ENCODE assay signal across 10 cellular contexts in the genomic region with DNA sequence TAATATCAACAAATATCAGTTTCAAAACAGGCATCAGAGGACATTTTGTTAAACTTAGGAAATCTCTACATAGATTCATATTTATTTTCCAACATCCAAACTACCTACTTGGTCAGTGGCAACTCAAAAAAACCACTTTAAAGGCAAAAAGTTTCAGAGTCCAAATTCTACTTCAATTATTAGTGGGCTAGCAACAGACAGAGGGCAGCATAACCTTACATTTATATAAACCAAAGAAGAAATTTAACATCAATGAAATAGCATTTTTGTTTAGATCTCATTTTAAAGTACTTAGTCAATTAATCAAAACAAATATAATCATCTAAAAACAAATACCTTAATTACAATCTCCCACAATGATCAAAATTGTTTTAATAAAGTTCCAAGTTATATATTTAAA. TPM values are rescaled to one million over a fixed set of nuclear protein-coding genes. Genes with fewer than 3 reads are reported as not detected.
DNase-seq lines count a peak whose midpoint lies in the region; ATAC-seq, FAIRE-seq and TF ChIP-seq lines count a peak whose summit lies in the region.
"Had no signal": no experiment of that assay in that cellular context is flagged by ENCODE, and none has a peak within 500 bp of the region (broad histone marks: within the 10 kb centered on the region; RNA-seq: fewer than 3 reads in every experiment).

No MANE protein-coding gene starts in this region.

- no peak for TF ChIP-seq POLR2A in right lobe of liver (IDR thresholded peaks at IDR 0.05)

- intact Hi-C loops in right lobe of liver (cut with DNase I) = no loop called here
- intact Hi-C loops in upper lobe of right lung (cut with DNase I) = no loop called here

- H3K36me3 ChIP-seq in DND-41 (ENCODE audit: insufficient read depth, low read length) (peaks cover 26% of the 10 kb centered on the region), bronchial epithelial cell (ENCODE audit: control insufficient read depth, insufficient read depth, low read length) (no peaks in the 10 kb centered on the region), right lobe of liver (no peaks in the 10 kb centered on the region), upper lobe of right lung (no peaks in the 10 kb centered on the region)

- DNase-seq in DND-41 = no peak
- peak; percentile 25 to 42 for DNase-seq in Kasumi-1 (lab: John Stamatoyannopoulos, UW)
- peak; percentile 12 for DNase-seq in bronchial epithelial cell (ENCODE audit: low read depth)
- no peak for DNase-seq in right lobe of liver
- no peak for DNase-seq in amygdala (lab: John Stamatoyannopoulos, UW)
- no peak for DNase-seq in upper lobe of right lung
- DNase-seq: activated B cell treated with CpG ODN at 0.5 μM for 24 hours, occipital lobe had no signal

- peak; percentile 19 for TF ChIP-seq CTCF in DND-41 (IDR thresholded peaks at IDR 0.05; ENCODE audit: borderline replicate concordance, extremely low read depth, low read length, poor library complexity, severe bottlenecking)
- TF ChIP-seq CTCF in bronchial epithelial cell (IDR thresholded peaks at IDR 0.05; ENCODE audit: insufficient read depth, low read length, severe bottlenecking) = no peak
- TF ChIP-seq CTCF in right lobe of liver (IDR thresholded peaks at IDR 0.05) = peak; percentile 35 to 52 (median 40)
- TF ChIP-seq CTCF in upper lobe of right lung (IDR thresholded peaks at IDR 0.05) = no peak

- H3K79me2 ChIP-seq in DND-41 (ENCODE audit: insufficient read depth, low read length) = no peaks in the 10 kb centered on the region

- H2AFZ ChIP-seq in DND-41 (ENCODE audit: low read depth, low read length) = no peak overlapping the region

- H3K27me3 ChIP-seq in DND-41 (ENCODE audit: insufficient read depth, low read length, poor library complexity) (no peaks in the 10 kb centered on the region), bronchial epithelial cell (ENCODE audit: control insufficient read depth, insufficient read depth, low read length) (no peaks in the 10 kb centered on the region), right lobe of liver (no peaks in the 10 kb centered on the region), upper lobe of right lung (no peaks in the 10 kb centered on the region)

- no peak for ATAC-seq in DND-41 (ENCODE audit: insufficient read depth, low read depth)
- peak in 2 of 4 donors; percentile 32 to 36 for ATAC-seq in right lobe of liver
- ATAC-seq in upper lobe of right lung = no peak
- ATAC-seq in HG02642 (IDR thresholded peaks at IDR 0.05; ENCODE audit: poor library complexity, unreplicated experiment) = no peak
- no peak for ATAC-seq in GM18907 (IDR thresholded peaks at IDR 0.05; ENCODE audit: unreplicated experiment)

- no peak overlapping the region for H3K9ac ChIP-seq in DND-41 (ENCODE audit: low read depth, low read length)

- no peak for FAIRE-seq in bronchial epithelial cell (lab: Jason Lieb, UNC)

- H3K4me3 ChIP-seq in DND-41 (ENCODE audit: low read depth in 1 of 2, low read length in 2 of 2) (no peak overlapping the region), bronchial epithelial cell (ENCODE audit: low read depth, low read length) (no peak overlapping the region), right lobe of liver (no peak overlapping the region), upper lobe of right lung (no peak overlapping the region)

- no peak overlapping the region for H3K4me2 ChIP-seq in DND-41 (ENCODE audit: insufficient read depth, low read length)

- H3K27ac ChIP-seq in DND-41 (ENCODE audit: low read length) (no peak overlapping the region), right lobe of liver (no peak overlapping the region), upper lobe of right lung (no peak overlapping the region)

- no peaks in the 10 kb centered on the region for H3K9me3 ChIP-seq in DND-41 (ENCODE audit: insufficient read depth, low read length, severe bottlenecking)
- H3K9me3 ChIP-seq in right lobe of liver = no peaks in the 10 kb centered on the region
- no peaks in the 10 kb centered on the region for H3K9me3 ChIP-seq in upper lobe of right lung

- H4K20me1 ChIP-seq in DND-41 (ENCODE audit: insufficient read depth, low read length) = no peaks in the 10 kb centered on the region

- H3K4me1 ChIP-seq in DND-41 (ENCODE audit: insufficient read depth, low read length) (no peaks in the 10 kb centered on the region), right lobe of liver (peaks cover 0 to 7% (median 0%) of the 10 kb centered on the region in 4 donors), upper lobe of right lung (no peaks in the 10 kb centered on the region)

RNA-seq across cellular contexts. Expression of a gene that starts 33.3 kb away (rescaled TPM):
- total RNA-seq in bronchial epithelial cell = 22.0 and 31.3 TPM in 2 replicates
- 1 to 10 TPM; 2.3 to 7.4 (median 6.5) TPM for total RNA-seq in right lobe of liver
- 13.0 TPM for total RNA-seq in upper lobe of right lung

Comparison
In these comparisons a context has a peak if more than half of its experiments do, and no peak if none do; other contexts are left out.
1. DNase-seq: peak in Kasumi-1 (2 of 2) and bronchial epithelial cell (single experiment); none in DND-41 (single experiment), right lobe of liver (0 of 3), amygdala (0 of 56) and upper lobe of right lung (single experiment).
2. CTCF ChIP-seq: peak in DND-41 (single experiment) and right lobe of liver (4 of 4); none in bronchial epithelial cell (single experiment) and upper lobe of right lung (single experiment).